12 cellular contexts compared by ENCODE assay signal in genomic region chr7:148563583-148564274, GRCh38. TPM values are rescaled to one million over a fixed set of nuclear protein-coding genes. Genes with fewer than 3 reads are reported as not detected.
DNase-seq lines count a peak whose midpoint lies in the region; ATAC-seq and TF ChIP-seq lines count a peak whose summit lies in the region.
"Had no signal": no experiment of that assay in that cellular context is flagged by ENCODE, and none has a peak within 500 bp of the region (broad histone marks: within the 10 kb centered on the region; RNA-seq: fewer than 3 reads in every experiment).

No MANE protein-coding gene starts in this region.

- peaks cover 0 to 7% (median 0%) of the 10 kb centered on the region in 3 donors for H3K9me3 Mint-ChIP-seq in T-cell

- intact Hi-C loops in posterior cingulate gyrus (cut with DNase I) = no loop called here

- H2AFZ ChIP-seq in SK-N-SH (ENCODE audit: low read depth) (peak overlapping the region; percentile 94), smooth muscle cell (ENCODE audit: low read depth) (no peak overlapping the region)

- H3K4me1 ChIP-seq in SK-N-SH (ENCODE audit: control insufficient read depth in 1 of 2, insufficient read depth in 2 of 2, low read depth in 1 of 2, low read length in 1 of 2) (no peaks in the 10 kb centered on the region; a peak in 2 of 4 replicates), smooth muscle cell (ENCODE audit: low read depth) (peaks cover 9% of the 10 kb centered on the region)

- ATAC-seq in SK-N-SH treated with all-trans-retinoic acid at 6 μM for 48 hours = no peak
- ATAC-seq in GM21737 (IDR thresholded peaks at IDR 0.05; ENCODE audit: unreplicated experiment) = peak; percentile 27
- ATAC-seq in T-cell (replicated peaks in 1 of 4) = no peak

- no peaks in the 10 kb centered on the region for H3K9me2 ChIP-seq in SK-N-SH

- peaks cover under 1 to 18% of the 10 kb centered on the region in 2 donors for H3K27me3 Mint-ChIP-seq in T-cell

- H3K9ac ChIP-seq in SK-N-SH (peak overlapping the region; percentile 48; the same call in 1 of the 2 replicates), smooth muscle cell (ENCODE audit: low read depth) (no peak overlapping the region)

- H3K4me3 Mint-ChIP-seq in T-cell = peak overlapping the region; percentile 1 to 50 (median 32)
- H3K4me3 Mint-ChIP-seq: brain had no signal

- H3K79me2 ChIP-seq in SK-N-SH (ENCODE audit: insufficient read depth) (no peaks in the 10 kb centered on the region), smooth muscle cell (ENCODE audit: low read depth) (no peaks in the 10 kb centered on the region)

- H4K20me1 ChIP-seq in SK-N-SH (ENCODE audit: insufficient read depth) (no peaks in the 10 kb centered on the region), smooth muscle cell (ENCODE audit: low read depth) (no peaks in the 10 kb centered on the region)

- CTCF ChIA-PET in SK-N-SH (lab: Yijun Ruan, JAX) (interaction anchor here (2.0 to 5.6 kb wide), 2 partner anchors 11 to 399 kb away, joined by 7 to 31 read pairs; no protein-coding TSS in a partner anchor), T-cell (lab: Charles Lee) (interaction anchor here in 1 of 2 donors (1.8 to 1.9 kb wide), 2 partner anchors 11 to 399 kb away, joined by 5 to 10 read pairs; no protein-coding TSS in a partner anchor)

- H3K27ac ChIP-seq in SK-N-SH (ENCODE audit: low read depth in 2 of 2, low read length in 1 of 2) (peak overlapping the region; percentile 13 to 79; a peak in 3 of 4 replicates), smooth muscle cell (ENCODE audit: low read depth) (peak overlapping the region; percentile 48)
- H3K27ac ChIP-seq: SK-N-MC had no signal

- in situ Hi-C loops in KBM-7 (cut with MboI; ENCODE audit: low pct_unique_long_range_greater_than_20kb, low sequenced_read_pairs) = no loop called here

- no peaks in the 10 kb centered on the region for H3K27me3 ChIP-seq in SK-N-SH (ENCODE audit: insufficient read depth)
- no peaks in the 10 kb centered on the region for H3K27me3 ChIP-seq in smooth muscle cell (ENCODE audit: low read depth)

- H3K4me2 ChIP-seq in SK-N-SH (peak overlapping the region; percentile 71), smooth muscle cell (no peak overlapping the region)

- no peak for TF ChIP-seq EP300 in SK-N-SH (IDR thresholded peaks at IDR 0.05; ENCODE audit: borderline replicate concordance in 1 of 2, low read depth in 1 of 2, low read length in 1 of 2)

- peaks cover 13 to 16% (median 15%) of the 10 kb centered on the region in 3 donors for H3K4me1 Mint-ChIP-seq in T-cell
- H3K4me1 Mint-ChIP-seq: brain had no signal

- no peaks in the 10 kb centered on the region for H3K36me3 Mint-ChIP-seq in T-cell
- H3K36me3 Mint-ChIP-seq: brain had no signal

- POLR2A ChIA-PET in SK-N-SH (lab: Yijun Ruan, JAX) (no interaction called here), T-cell (lab: Charles Lee) (no interaction called here)

- no peak for TF ChIP-seq CTCF in SK-N-SH (IDR thresholded peaks at IDR 0.05)
- TF ChIP-seq CTCF in smooth muscle cell (IDR thresholded peaks at IDR 0.05; ENCODE audit: borderline replicate concordance, insufficient read depth, poor library complexity, severe bottlenecking) = no peak

- DNase-seq in SK-N-SH = no peak
- DNase-seq in T-cell = no peak
- DNase-seq in smooth muscle cell (lab: John Stamatoyannopoulos, UW; ENCODE audit: unreplicated experiment) = no peak
- DNase-seq in amygdala (lab: John Stamatoyannopoulos, UW) = no peak
- DNase-seq in posterior cingulate gyrus = no peak
- DNase-seq in KBM-7 = no peak
- DNase-seq: 8988T had no signal

- H3F3A ChIP-seq in SK-N-SH (replicated peaks; ENCODE audit: insufficient read depth) (peaks cover 23% of the 10 kb centered on the region), smooth muscle cell (ENCODE audit: low read depth) (peaks cover 4% of the 10 kb centered on the region)

- no peak for TF ChIP-seq RAD21 in SK-N-SH (IDR thresholded peaks at IDR 0.05; ENCODE audit: low read length)

- 70% methylated on average over 4 of the region's 4 CpGs for WGBS in SK-N-SH (ENCODE audit: low lambda C conversion rate)
- WGBS in smooth muscle cell (ENCODE audit: low lambda C conversion rate) = 77% methylated on average over 4 of the region's 4 CpGs

- H3K36me3 ChIP-seq in SK-N-SH (replicated peaks in 1 of 2; ENCODE audit: control insufficient read depth in 1 of 2, insufficient read depth in 2 of 2, low read length in 1 of 2) = no peaks in the 10 kb centered on the region
- no peaks in the 10 kb centered on the region for H3K36me3 ChIP-seq in smooth muscle cell (ENCODE audit: low read depth)

- peak overlapping the region in 1 of 2 experiments; percentile 43; a peak in 2 of 4 replicates for H3K4me3 ChIP-seq in SK-N-SH (ENCODE audit: low read depth in 2 of 2, low read length in 1 of 2)
- no peak overlapping the region for H3K4me3 ChIP-seq in smooth muscle cell
- H3K4me3 ChIP-seq: SK-N-MC had no signal

- peak overlapping the region; percentile 77 to 91 for H3K27ac Mint-ChIP-seq in T-cell
- H3K27ac Mint-ChIP-seq: brain had no signal

- H3K9me3 ChIP-seq in SK-N-SH = 0 out of 2 replicates have a peak, but pooled peaks cover 8% of the 10 kb centered on the region
- no peaks in the 10 kb centered on the region for H3K9me3 ChIP-seq in smooth muscle cell (replicated peaks; ENCODE audit: low read depth)

TF ChIP-seq in SK-N-SH, 30 proteins besides CTCF, POLR2A, EP300 and RAD21:
- TF ChIP-seq YY1 (IDR thresholded peaks at IDR 0.05; ENCODE audit: low read depth) (no peak), NRF1 (IDR thresholded peaks at IDR 0.05; ENCODE audit: low read depth, low read length) (no peak), SMC3 (IDR thresholded peaks at IDR 0.05; ENCODE audit: low read depth, low read length) (no peak), CHD2 (IDR thresholded peaks at IDR 0.05; ENCODE audit: low read length, partially characterized antibody) (no peak), EZH2phosphoT487 (IDR thresholded peaks at IDR 0.05; ENCODE audit: borderline replicate concordance, low read depth) (no peak), TEAD4 (IDR thresholded peaks at IDR 0.05; ENCODE audit: borderline replicate concordance, insufficient read depth) (no peak), USF2 (IDR thresholded peaks at IDR 0.05; ENCODE audit: borderline replicate concordance, low read depth, low read length) (no peak)

TF ChIP-seq in SK-N-SH treated with all-trans-retinoic acid at 6 μM for 48 hours, 23 proteins besides CTCF, POLR2A, EP300 and RAD21:
- TF ChIP-seq PATZ1 (CRISPR knock-in tag; IDR thresholded peaks at IDR 0.05; ENCODE audit: borderline replicate concordance) = no peak
- no peak for TF ChIP-seq ARNTL (CRISPR knock-in tag; IDR thresholded peaks at IDR 0.05; ENCODE audit: borderline replicate concordance, low read depth)
- no peak for TF ChIP-seq ZNF70 (CRISPR knock-in tag; IDR thresholded peaks at IDR 0.05)
- no peak for TF ChIP-seq GLIS3 (CRISPR knock-in tag; IDR thresholded peaks at IDR 0.05)

RNA-seq across cellular contexts. Expression of gene C7orf33, which starts 26.8 kb away (rescaled TPM):
- polyA plus RNA-seq in SK-N-SH (2012; rRNA removed) = not detected in 2 replicates
- not detected in 2 replicates for polyA plus RNA-seq in SK-N-SH (2012; cell fraction: cytosol; rRNA removed)
- polyA plus RNA-seq in SK-N-SH (2012; cell fraction: nucleus; rRNA removed) = not detected in 2 replicates
- total RNA-seq in T-cell = not detected
- not detected in 2 replicates for total RNA-seq in smooth muscle cell
- not detected in 2 replicates for polyA plus RNA-seq in smooth muscle cell
- total RNA-seq: temporal lobe had no signal
